Comparison of ENCODE assay signal across 27 cellular contexts in the genomic region with DNA sequence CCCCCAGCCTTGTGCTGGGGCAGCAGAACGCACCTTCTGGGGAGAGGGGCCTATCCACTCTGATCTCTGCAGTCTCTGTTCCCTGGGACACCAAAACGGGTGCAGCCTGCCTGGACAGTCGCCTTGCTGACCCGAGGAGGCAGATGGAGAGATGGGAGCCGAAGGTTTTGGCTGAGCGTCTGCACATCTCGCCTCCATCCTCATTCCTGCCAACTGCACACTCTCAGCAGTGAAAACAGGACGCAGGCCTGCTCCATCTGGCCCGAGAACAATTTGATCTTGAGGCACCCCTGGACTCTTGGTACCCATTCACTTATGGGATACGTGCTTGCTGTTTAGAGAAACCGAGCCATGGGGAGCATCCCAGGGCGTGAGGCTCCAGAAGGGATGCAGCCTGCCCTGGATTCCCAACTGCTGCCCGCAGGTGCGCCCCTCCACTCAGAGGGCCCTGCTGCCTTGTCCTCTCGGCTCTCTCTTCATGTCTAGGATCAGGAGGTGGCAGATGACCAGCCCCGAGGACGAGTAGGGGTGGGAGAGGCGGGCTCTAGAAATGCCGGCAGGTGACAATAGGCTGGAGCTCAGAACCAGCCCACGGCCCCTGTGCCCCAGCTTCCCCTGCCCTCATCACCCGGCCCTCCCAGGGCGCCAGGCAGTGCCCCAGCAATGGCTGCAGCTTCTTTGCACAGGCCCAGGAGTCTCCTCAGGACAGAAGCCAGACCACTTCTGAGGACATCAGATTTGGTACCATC.
"Had no signal": no experiment of that assay in that cellular context is flagged by ENCODE, and none has a peak within 500 bp of the region (broad histone marks: within the 10 kb centered on the region; RNA-seq: fewer than 3 reads in every experiment).

No MANE protein-coding gene starts in this region.

- H3K9me3 ChIP-seq: esophagus squamous epithelium, gastrocnemius medialis, left lung, ovary, stomach, testis, vagina had no signal

- H3K4me3 ChIP-seq: cardiac muscle cell, esophagus squamous epithelium, gastrocnemius medialis, left lung, lung, ovary, skin epidermis, stomach, testis, vagina had no signal

- H3K27ac ChIP-seq: cardiac muscle cell, esophagus squamous epithelium, gastrocnemius medialis, left lung, ovary, skin epidermis, stomach, testis, vagina, VCaP had no signal

- H3K36me3 ChIP-seq: cardiac muscle cell, esophagus squamous epithelium, gastrocnemius medialis, left lung, ovary, stomach, vagina had no signal

- H3K4me3 Mint-ChIP-seq: activated CD4-positive, alpha-beta T cell treated with anti-CD3 and anti-CD28 coated beads, Interleukin-2, amount 10 ng/mL, durations not matched to agents 7 days and 5 days; activated CD8-positive, alpha-beta T cell treated with anti-CD3 and anti-CD28 coated beads for 36 hours; activated naive CD8-positive, alpha-beta T cell treated with anti-CD3 and anti-CD28 coated beads, Interleukin-2, amount 50 U/mL, for 24 hours; activated T-helper 1 cell treated with anti-CD3 and anti-CD28 coated beads, Interleukin-12 subunit alpha, Interleukin-12 subunit beta, Interleukin-2, Interleukin-4 antibody, amounts not matched to agents 30 ng/mL and 10 ng/mL and 1 ng/mL, durations not matched to agents 14 hours and 24 hours and 36 hours; naive thymus-derived CD4-positive, alpha-beta T cell; stimulated activated effector memory CD8-positive, alpha-beta T cell treated with anti-CD3 and anti-CD28 coated beads, Interleukin-12 subunit alpha, Interleukin-12 subunit beta, amount 100 ng/mL, for 72 hours had no signal

- H3K27me3 Mint-ChIP-seq: activated CD8-positive, alpha-beta T cell treated with anti-CD3 and anti-CD28 coated beads for 36 hours; activated naive CD8-positive, alpha-beta T cell treated with anti-CD3 and anti-CD28 coated beads, Interleukin-2, amount 50 U/mL, for 24 hours; type B pancreatic cell had no signal

- DNase-seq: activated CD4-positive, alpha-beta T cell treated with anti-CD3 and anti-CD28 coated beads, Interleukin-2, amount 10 ng/mL, durations not matched to agents 7 days and 5 days; activated CD4-positive, CD25-positive, alpha-beta regulatory T cell treated with anti-CD3 and anti-CD28 coated beads, Interleukin-2, amount 50 U/mL, for 72 hours; activated CD8-positive, alpha-beta T cell treated with anti-CD3 and anti-CD28 coated beads for 36 hours; activated gamma-delta T cell; activated naive CD4-positive, alpha-beta T cell treated with anti-CD3 and anti-CD28 coated beads, Interleukin-2, amount 50 U/mL, for 16 hours; activated naive CD8-positive, alpha-beta T cell treated with anti-CD3 and anti-CD28 coated beads, Interleukin-2, amount 50 U/mL, for 24 hours; effector memory CD4-positive, alpha-beta T cell; esophagus squamous epithelium; gastrocnemius medialis; hippocampal formation; kidney glomerular epithelial cell; left lung; naive thymus-derived CD4-positive, alpha-beta T cell; ovary; stimulated activated CD4-positive, alpha-beta T cell treated with anti-CD3 and anti-CD28 coated beads, Interleukin-2, amount 100 ng/mL, for 24 hours; stomach; T-helper 2 cell; testis had no signal

- H3K36me3 Mint-ChIP-seq: naive thymus-derived CD4-positive, alpha-beta T cell; stimulated activated effector memory CD8-positive, alpha-beta T cell treated with anti-CD3 and anti-CD28 coated beads, Interleukin-12 subunit alpha, Interleukin-12 subunit beta, amount 100 ng/mL, for 72 hours; type B pancreatic cell had no signal

- H3K27me3 ChIP-seq: cardiac muscle cell, esophagus squamous epithelium, gastrocnemius medialis, ovary, stomach, testis, vagina had no signal

- H3K9me3 Mint-ChIP-seq: activated CD4-positive, alpha-beta T cell treated with anti-CD3 and anti-CD28 coated beads, Interleukin-2, amount 10 ng/mL, durations not matched to agents 7 days and 5 days; activated CD8-positive, alpha-beta T cell treated with anti-CD3 and anti-CD28 coated beads for 36 hours; activated naive CD8-positive, alpha-beta T cell treated with anti-CD3 and anti-CD28 coated beads, Interleukin-2, amount 50 U/mL, for 24 hours; activated T-helper 1 cell treated with anti-CD3 and anti-CD28 coated beads, Interleukin-12 subunit alpha, Interleukin-12 subunit beta, Interleukin-2, Interleukin-4 antibody, amounts not matched to agents 30 ng/mL and 10 ng/mL and 1 ng/mL, durations not matched to agents 14 hours and 24 hours and 36 hours; stimulated activated effector memory CD8-positive, alpha-beta T cell treated with anti-CD3 and anti-CD28 coated beads, Interleukin-12 subunit alpha, Interleukin-12 subunit beta, amount 100 ng/mL, for 72 hours; type B pancreatic cell had no signal

- ATAC-seq: activated CD8-positive, alpha-beta T cell treated with anti-CD3 and anti-CD28 coated beads for 36 hours; activated naive CD8-positive, alpha-beta T cell treated with anti-CD3 and anti-CD28 coated beads, Interleukin-2, amount 50 U/mL, for 24 hours; gastrocnemius medialis; left lung; naive thymus-derived CD4-positive, alpha-beta T cell; right cardiac atrium; stimulated activated effector memory CD8-positive, alpha-beta T cell treated with anti-CD3 and anti-CD28 coated beads, Interleukin-12 subunit alpha, Interleukin-12 subunit beta, amount 100 ng/mL, for 72 hours had no signal

- H3K27ac Mint-ChIP-seq: activated CD8-positive, alpha-beta T cell treated with anti-CD3 and anti-CD28 coated beads for 36 hours; activated naive CD8-positive, alpha-beta T cell treated with anti-CD3 and anti-CD28 coated beads, Interleukin-2, amount 50 U/mL, for 24 hours; activated T-helper 1 cell treated with anti-CD3 and anti-CD28 coated beads, Interleukin-12 subunit alpha, Interleukin-12 subunit beta, Interleukin-2, Interleukin-4 antibody, amounts not matched to agents 30 ng/mL and 10 ng/mL and 1 ng/mL, durations not matched to agents 14 hours and 24 hours and 36 hours; stimulated activated effector memory CD8-positive, alpha-beta T cell treated with anti-CD3 and anti-CD28 coated beads, Interleukin-12 subunit alpha, Interleukin-12 subunit beta, amount 100 ng/mL, for 72 hours had no signal
